Comparison of ENCODE assay signal across 25 cellular contexts in genomic region chr13:40255551-40255950, GRCh38.
"Had no signal": no experiment of that assay in that cellular context is flagged by ENCODE, and none has a peak within 500 bp of the region (broad histone marks: within the 10 kb centered on the region; RNA-seq: fewer than 3 reads in every experiment).

No MANE protein-coding gene starts in this region.

- H3K27me3 ChIP-seq: left lung, ovary, stomach, testis, thyroid gland, transverse colon, upper lobe of left lung, vagina had no signal

- H3K4me1 ChIP-seq: left lung, stomach, transverse colon, upper lobe of left lung had no signal

- H3K36me3 ChIP-seq: left lung, ovary, stomach, thyroid gland, transverse colon, upper lobe of left lung, vagina had no signal

- H3K4me3 ChIP-seq: left lung, lung, mucosa of descending colon, ovary, skin epidermis, stomach, testis, thyroid gland, transverse colon, upper lobe of left lung, vagina had no signal

- H3K27ac ChIP-seq: left lung, ovary, skin epidermis, stomach, testis, thyroid gland, transverse colon, upper lobe of left lung, vagina had no signal

- FAIRE-seq: keratinocyte had no signal

- H3K9me3 ChIP-seq: left lung, mucosa of descending colon, ovary, stomach, testis, thyroid gland, transverse colon, upper lobe of left lung, vagina had no signal

- DNase-seq: hippocampal formation; kidney glomerular epithelial cell; left colon; left lung; midbrain; mucosa of descending colon; naive thymus-derived CD4-positive, alpha-beta T cell; ovary; retina; right cardiac atrium; stimulated activated CD4-positive, alpha-beta T cell treated with anti-CD3 and anti-CD28 coated beads, Interleukin-12 subunit alpha, Interleukin-12 subunit beta, amount 100 ng/mL, for 4 hours; stimulated activated CD4-positive, alpha-beta T cell treated with anti-CD3 and anti-CD28 coated beads, Interleukin-15, amount 100 ng/mL, for 24 hours; stimulated activated CD4-positive, alpha-beta T cell treated with anti-CD3 and anti-CD28 coated beads, Interleukin-2, amount 100 ng/mL, for 24 hours; stimulated activated CD4-positive, alpha-beta T cell treated with anti-CD3 and anti-CD28 coated beads, Interleukin-4, amount 100 ng/mL, for 1 hour; stimulated activated naive B cell treated with anti-CD40 and anti-IgM and Interleukin-4, amounts not matched to agents 10 μg/mL and 1 μg/mL and 100 μg/mL, for 72 hours; stimulated activated naive CD8-positive, alpha-beta T cell treated with anti-CD3 and anti-CD28 coated beads, Interleukin-15, Interleukin-2, amounts not matched to agents 100 U/mL and 50 U/mL, for 24 hours; stomach; testis; thyroid gland; transverse colon; upper lobe of left lung had no signal
